8 cellular contexts compared by ENCODE assay signal in genomic region chr7:21945374-21946227, GRCh38. TPM values are rescaled to one million over a fixed set of nuclear protein-coding genes. Genes with fewer than 3 reads are reported as not detected.
A peak's percentile ranks its signal among the peaks of the same experiment; 100 is the strongest.
DNase-seq lines count a peak whose midpoint lies in the region; ATAC-seq lines count a peak whose summit lies in the region.

CDCA7L (minus strand) TSS chr7:21945899; CDS start chr7:21945804, 95 bp downstream.

- POLR2A ChIA-PET in activated CD4-positive, alpha-beta memory T cell treated with anti-CD3 and anti-CD28 coated beads for 36 hours (lab: Charles Lee), result interaction anchor here (0.6 to 1.5 kb wide), 9 partner anchors 20 to 518 kb away, joined by 3 to 7 read pairs (median 4); no protein-coding TSS in a partner anchor

- peak; percentile 84 for ATAC-seq in GM19035 (IDR thresholded peaks at IDR 0.05; ENCODE audit: unreplicated experiment)
- peak; percentile 84 for ATAC-seq in HG03280 (IDR thresholded peaks at IDR 0.05; ENCODE audit: unreplicated experiment)

- DNase-seq in Ammon's horn (ENCODE audit: low spot score) (peak; percentile 72), NCI-H446 treated with DMSO at 0.1 percent for 48 hours (lab: John Stamatoyannopoulos, UW) (peak; percentile 47), medulla oblongata (ENCODE audit: extremely low spot score) (peak; percentile 66)
- DNase-seq in activated CD4-positive, alpha-beta memory T cell treated with anti-CD3 and anti-CD28 coated beads for 36 hours, result peak; percentile 81
- DNase-seq in effector CD8-positive, alpha-beta T cell (lab: John Stamatoyannopoulos, UW), result peak; percentile 30
- DNase-seq in stimulated activated CD8-positive, alpha-beta memory T cell treated with anti-CD3 and anti-CD28 coated beads, Interleukin-12 subunit alpha, Interleukin-12 subunit beta, amount 100 ng/mL, for 24 hours (ENCODE audit: extremely low read depth), result peak; percentile 36

- no peaks in the 10 kb centered on the region for H3K9me3 Mint-ChIP-seq in activated CD4-positive, alpha-beta memory T cell treated with anti-CD3 and anti-CD28 coated beads for 36 hours

- H3K4me3 Mint-ChIP-seq in activated CD4-positive, alpha-beta memory T cell treated with anti-CD3 and anti-CD28 coated beads for 36 hours, result peak within 1 kb of the TSS; percentile 87

- H3K4me1 Mint-ChIP-seq in activated CD4-positive, alpha-beta memory T cell treated with anti-CD3 and anti-CD28 coated beads for 36 hours (ENCODE audit: low read depth), result peaks cover 55% of the 10 kb centered on the region

- H3K36me3 Mint-ChIP-seq in activated CD4-positive, alpha-beta memory T cell treated with anti-CD3 and anti-CD28 coated beads for 36 hours, result peaks cover 4% of the 10 kb centered on the region

- H3K27ac Mint-ChIP-seq in activated CD4-positive, alpha-beta memory T cell treated with anti-CD3 and anti-CD28 coated beads for 36 hours, result peak within 1 kb of the TSS; percentile 73

- H3K27me3 Mint-ChIP-seq in activated CD4-positive, alpha-beta memory T cell treated with anti-CD3 and anti-CD28 coated beads for 36 hours, result peaks cover 7% of the 10 kb centered on the region

- CTCF ChIA-PET in activated CD4-positive, alpha-beta memory T cell treated with anti-CD3 and anti-CD28 coated beads for 36 hours (lab: Charles Lee), result interaction anchor here (0.9 kb wide), 1 partner anchor 56 kb away, joined by 3 read pairs; no protein-coding TSS in a partner anchor

- intact Hi-C loops in activated CD4-positive, alpha-beta memory T cell treated with anti-CD3 and anti-CD28 coated beads for 36 hours (cut with micrococcal nuclease), result loop anchor here (2.0 to 10.0 kb wide), 4 partner anchors 55 to 1069 kb away; partner anchors contain the start of genes HYCC1 and SP4

RNA-seq across cellular contexts. Expression of gene CDCA7L, which starts in this region (rescaled TPM):
- 10 to 100 TPM; 62.5 to 70.4 TPM for total RNA-seq in activated CD4-positive, alpha-beta memory T cell treated with anti-CD3 and anti-CD28 coated beads for 36 hours

Comparison
In these comparisons a context has a peak if more than half of its experiments do, and no peak if none do; other contexts are left out.
1. Peak in every context shown above with its lines: DNase-seq and ATAC-seq.
2. DNase-seq: peak in every context shown above with its lines; median percentile 81 in activated CD4-positive, alpha-beta memory T cell treated with anti-CD3 and anti-CD28 coated beads for 36 hours; 72 in Ammon's horn; 66 in medulla oblongata; 47 in NCI-H446 treated with DMSO at 0.1 percent for 48 hours; 36 in stimulated activated CD8-positive, alpha-beta memory T cell treated with anti-CD3 and anti-CD28 coated beads, Interleukin-12 subunit alpha, Interleukin-12 subunit beta, amount 100 ng/mL, for 24 hours; 30 in effector CD8-positive, alpha-beta T cell.